1 cellular context compared by ENCODE assay signal in the genomic region with DNA sequence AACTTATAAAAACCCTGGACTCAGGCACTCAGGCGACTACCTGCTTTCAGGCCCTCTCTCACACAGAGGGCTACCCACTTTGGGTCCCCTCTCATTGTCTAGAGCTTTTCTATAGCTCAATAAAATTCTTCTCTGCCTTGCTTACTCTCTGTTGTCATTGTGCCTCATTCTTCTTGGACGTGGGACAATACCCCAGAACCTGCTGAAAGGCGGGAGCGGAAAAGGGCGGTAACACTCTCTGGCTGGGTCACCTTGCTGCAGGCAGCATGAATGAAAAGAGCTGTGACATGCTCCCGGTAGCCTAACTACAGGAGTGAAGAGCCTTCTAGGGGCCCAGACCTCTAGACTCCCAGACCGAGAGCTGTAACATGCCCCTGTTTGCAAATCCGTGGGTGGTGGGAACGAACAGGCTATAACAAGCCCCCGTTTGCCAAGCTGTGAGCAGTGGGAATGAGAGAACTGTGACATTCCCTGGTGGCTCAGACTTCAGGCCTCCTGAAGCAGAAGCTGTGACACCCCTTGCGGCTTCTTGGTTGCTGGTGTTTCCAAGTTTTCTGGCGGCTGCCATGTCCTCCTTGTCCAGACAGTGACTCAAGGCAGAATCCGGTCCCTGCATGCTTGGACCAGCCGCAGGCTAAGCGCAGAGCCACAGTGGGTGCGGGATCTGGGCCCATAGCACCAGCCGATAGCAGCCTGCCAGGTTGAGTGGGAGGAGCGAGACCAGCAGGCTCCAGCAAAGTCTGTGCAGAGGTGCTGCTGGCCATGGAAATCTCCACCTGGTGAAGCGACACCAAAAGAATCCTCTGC.
TF ChIP-seq lines count a peak whose summit lies in the region.

No MANE protein-coding gene starts in this region.

TF ChIP-seq in HCT116, 20 proteins besides CTCF, POLR2A, EP300 and RAD21:
- TF ChIP-seq MAX (IDR thresholded peaks at IDR 0.05) (no peak), REST (IDR thresholded peaks at IDR 0.05; ENCODE audit: low read depth) (no peak), EZH2phosphoT487 (IDR thresholded peaks at IDR 0.05; ENCODE audit: borderline replicate concordance) (no peak), ZFX (IDR thresholded peaks at IDR 0.05) (no peak), SP1 (IDR thresholded peaks at IDR 0.05; ENCODE audit: low read depth) (no peak), EGR1 (IDR thresholded peaks at IDR 0.05; ENCODE audit: low read depth) (no peak), POLR2AphosphoS5 (IDR thresholded peaks at IDR 0.05; ENCODE audit: low read depth, low read length) (no peak), SRF (IDR thresholded peaks at IDR 0.05; ENCODE audit: low read depth) (no peak), ELF1 (IDR thresholded peaks at IDR 0.05; ENCODE audit: borderline replicate concordance, low read depth) (no peak), CEBPB (IDR thresholded peaks at IDR 0.05; ENCODE audit: low read depth) (no peak), TCF7L2 (IDR thresholded peaks at IDR 0.05; ENCODE audit: borderline replicate concordance, extremely low read depth, insufficient read depth, insufficient read length) (no peak), ZNF274 (IDR thresholded peaks at IDR 0.05; ENCODE audit: low read depth, low read length) (no peak)
- TF ChIP-seq, protein P1, sequence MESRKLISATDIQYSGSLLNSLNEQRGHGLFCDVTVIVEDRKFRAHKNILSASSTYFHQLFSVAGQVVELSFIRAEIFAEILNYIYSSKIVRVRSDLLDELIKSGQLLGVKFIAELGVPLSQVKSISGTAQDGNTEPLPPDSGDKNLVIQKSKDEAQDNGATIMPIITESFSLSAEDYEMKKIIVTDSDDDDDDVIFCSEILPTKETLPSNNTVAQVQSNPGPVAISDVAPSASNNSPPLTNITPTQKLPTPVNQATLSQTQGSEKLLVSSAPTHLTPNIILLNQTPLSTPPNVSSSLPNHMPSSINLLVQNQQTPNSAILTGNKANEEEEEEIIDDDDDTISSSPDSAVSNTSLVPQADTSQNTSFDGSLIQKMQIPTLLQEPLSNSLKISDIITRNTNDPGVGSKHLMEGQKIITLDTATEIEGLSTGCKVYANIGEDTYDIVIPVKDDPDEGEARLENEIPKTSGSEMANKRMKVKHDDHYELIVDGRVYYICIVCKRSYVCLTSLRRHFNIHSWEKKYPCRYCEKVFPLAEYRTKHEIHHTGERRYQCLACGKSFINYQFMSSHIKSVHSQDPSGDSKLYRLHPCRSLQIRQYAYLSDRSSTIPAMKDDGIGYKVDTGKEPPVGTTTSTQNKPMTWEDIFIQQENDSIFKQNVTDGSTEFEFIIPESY (IDR thresholded peaks at IDR 0.05; ENCODE audit: extremely low read depth, insufficient replicate concordance, low read length), result no peak
- TF ChIP-seq, protein P2, sequence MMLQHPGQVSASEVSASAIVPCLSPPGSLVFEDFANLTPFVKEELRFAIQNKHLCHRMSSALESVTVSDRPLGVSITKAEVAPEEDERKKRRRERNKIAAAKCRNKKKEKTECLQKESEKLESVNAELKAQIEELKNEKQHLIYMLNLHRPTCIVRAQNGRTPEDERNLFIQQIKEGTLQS (IDR thresholded peaks at IDR 0.05), result no peak
